ENCODE assay signal across 17 cellular contexts in genomic region chr2:28628506-28628905, GRCh38.
DNase-seq lines count a peak whose midpoint lies in the region; ATAC-seq and TF ChIP-seq lines count a peak whose summit lies in the region.
"Had no signal": no experiment of that assay in that cellular context is flagged by ENCODE, and none has a peak within 500 bp of the region (broad histone marks: within the 10 kb centered on the region; RNA-seq: fewer than 3 reads in every experiment).

No MANE protein-coding gene starts in this region.

- WGBS in heart left ventricle, 4 donors: 96 to 99% (median 96%) methylated on average over 8 of the region's 8 CpGs
- WGBS in sigmoid colon, 2 donors: 96 to 97% methylated on average over 8 of the region's 8 CpGs

- intact Hi-C loops in heart left ventricle (cut with DNase I) (loop anchor here in 7 of 10 donors (5.0 to 10.0 kb wide), 3 partner anchors 34 to 126 kb away; partner anchors contain the start of gene PPP1CB (in 6 of the 7)), Right ventricle myocardium superior (cut with DNase I) (loop anchor here (10.0 kb wide), 1 partner anchor 126 kb away; the partner anchor contains the start of gene PPP1CB), sigmoid colon (cut with DNase I) (loop anchor here (5.0 kb wide), 1 partner anchor 236 kb away; the partner anchor contains the start of gene FOSL2), upper lobe of right lung (cut with DNase I) (no loop called here), natural killer cell (cut with micrococcal nuclease) (loop anchor here (10.0 kb wide), 2 partner anchors 126 to 386 kb away; partner anchors contain the start of gene PPP1CB)

- ATAC-seq in heart left ventricle (no peak), Right ventricle myocardium superior (ENCODE audit: poor library complexity) (no peak), upper lobe of right lung (no peak), natural killer cell (no peak)

- H3K36me3 ChIP-seq in heart left ventricle (peaks cover 0 to 3% (median 0%) of the 10 kb centered on the region in 9 donors), sigmoid colon (no peaks in the 10 kb centered on the region), upper lobe of right lung (no peaks in the 10 kb centered on the region)
- H3K36me3 ChIP-seq: Peyer's patch had no signal

- peaks cover 21 to 28% of the 10 kb centered on the region in 2 donors for H3K4me1 Mint-ChIP-seq in natural killer cell

- no peaks in the 10 kb centered on the region for H3K27me3 ChIP-seq in heart left ventricle
- no peaks in the 10 kb centered on the region for H3K27me3 ChIP-seq in sigmoid colon
- no peaks in the 10 kb centered on the region for H3K27me3 ChIP-seq in upper lobe of right lung
- H3K27me3 ChIP-seq: Peyer's patch had no signal

- POLR2A ChIA-PET in GM10248 (lab: Yijun Ruan, JAX): no interaction called here

- no peak for TF ChIP-seq CTCF in heart left ventricle (IDR thresholded peaks at IDR 0.05)
- no peak for TF ChIP-seq CTCF in coronary artery (IDR thresholded peaks at IDR 0.05)
- no peak for TF ChIP-seq CTCF in sigmoid colon (IDR thresholded peaks at IDR 0.05)
- TF ChIP-seq CTCF in upper lobe of right lung (IDR thresholded peaks at IDR 0.05): no peak
- TF ChIP-seq CTCF in GM10248 (IDR thresholded peaks at IDR 0.05; ENCODE audit: control extremely low read depth, extremely low read depth, low read depth, missing control alignments): no peak
- no peak for TF ChIP-seq CTCF in natural killer cell (IDR thresholded peaks at IDR 0.05)

- no peak overlapping the region for H3K4me3 ChIP-seq in heart left ventricle
- H3K4me3 ChIP-seq in coronary artery: no peak overlapping the region
- no peak overlapping the region for H3K4me3 ChIP-seq in sigmoid colon
- H3K4me3 ChIP-seq in upper lobe of right lung: no peak overlapping the region
- H3K4me3 ChIP-seq: GM23248, Peyer's patch had no signal

- H3K27me3 Mint-ChIP-seq in natural killer cell (ENCODE audit: low read depth in 2 of 2): no peaks in the 10 kb centered on the region
- H3K27me3 Mint-ChIP-seq: CD4-positive, alpha-beta memory T cell; IgD-negative memory B cell had no signal

- peak overlapping the region in 8 of 12 donors; percentile 29 to 97 (median 86) for H3K27ac ChIP-seq in heart left ventricle
- peak overlapping the region; percentile 87 to 100 for H3K27ac ChIP-seq in coronary artery
- H3K27ac ChIP-seq in sigmoid colon: peak overlapping the region; percentile 90 to 94 (median 92)
- H3K27ac ChIP-seq in upper lobe of right lung: peak overlapping the region; percentile 85
- H3K27ac ChIP-seq: GM23248 had no signal

- no peak for TF ChIP-seq EP300 in sigmoid colon (IDR thresholded peaks at IDR 0.05)

- no peak for TF ChIP-seq POLR2A in heart left ventricle (IDR thresholded peaks at IDR 0.05)
- no peak for TF ChIP-seq POLR2A in sigmoid colon (IDR thresholded peaks at IDR 0.05)

- H3K27ac Mint-ChIP-seq in natural killer cell: no peak overlapping the region
- H3K27ac Mint-ChIP-seq: IgD-negative memory B cell had no signal

- H3K4me1 ChIP-seq in heart left ventricle (peaks cover 0 to 50% (median 37%) of the 10 kb centered on the region in 12 donors), sigmoid colon (peaks cover 0 to 62% (median 54%) of the 10 kb centered on the region in 4 donors), upper lobe of right lung (peaks cover 26% of the 10 kb centered on the region)

- H3K4me3 Mint-ChIP-seq in natural killer cell: no peak overlapping the region
- H3K4me3 Mint-ChIP-seq: IgD-negative memory B cell had no signal

- no peaks in the 10 kb centered on the region for H3K9me3 Mint-ChIP-seq in natural killer cell
- H3K9me3 Mint-ChIP-seq: IgD-negative memory B cell had no signal

- DNase-seq in heart left ventricle (no peak), Right ventricle myocardium superior (no peak), coronary artery (ENCODE audit: low spot score) (no peak), sigmoid colon (peak; percentile 61), upper lobe of right lung (peak; percentile 48), GM10248 (ENCODE audit: extremely low spot score) (no peak), NOMO-1 treated with DMSO at 0.1 percent for 48 hours (lab: John Stamatoyannopoulos, UW; ENCODE audit: unreplicated experiment) (no peak), natural killer cell (no peak)
- DNase-seq: AML-193; CD4-positive, alpha-beta memory T cell; DND-41; GDM1; NCI-H187 treated with DMSO at 0.1 percent for 48 hours; NCI-H510A treated with DMSO at 0.1 percent for 48 hours; Peyer's patch had no signal

- H3K36me3 Mint-ChIP-seq in natural killer cell: no peaks in the 10 kb centered on the region
- H3K36me3 Mint-ChIP-seq: IgD-negative memory B cell had no signal

- CTCF ChIA-PET in GM10248 (lab: Yijun Ruan, JAX): interaction anchor here (0.7 to 2.4 kb wide), 4 partner anchors 8 to 155 kb away, joined by 3 to 18 read pairs (median 4); no protein-coding TSS in a partner anchor

- no peaks in the 10 kb centered on the region for H3K9me3 ChIP-seq in heart left ventricle
- no peaks in the 10 kb centered on the region for H3K9me3 ChIP-seq in sigmoid colon
- H3K9me3 ChIP-seq in upper lobe of right lung: no peaks in the 10 kb centered on the region
- H3K9me3 ChIP-seq: Peyer's patch had no signal

Comparison
In these comparisons a context has a peak if more than half of its experiments do, and no peak if none do; other contexts are left out.
1. DNase-seq: peak in sigmoid colon (single experiment) and upper lobe of right lung (single experiment); none in heart left ventricle (0 of 5), Right ventricle myocardium superior (single experiment), coronary artery (single experiment), GM10248 (single experiment), NOMO-1 treated with DMSO at 0.1 percent for 48 hours (single experiment) and natural killer cell (single experiment).
2. Peak in every context shown above with its lines, with median percentiles within 50 percentile points of each other: H3K27ac ChIP-seq.